In the genomic region with DNA sequence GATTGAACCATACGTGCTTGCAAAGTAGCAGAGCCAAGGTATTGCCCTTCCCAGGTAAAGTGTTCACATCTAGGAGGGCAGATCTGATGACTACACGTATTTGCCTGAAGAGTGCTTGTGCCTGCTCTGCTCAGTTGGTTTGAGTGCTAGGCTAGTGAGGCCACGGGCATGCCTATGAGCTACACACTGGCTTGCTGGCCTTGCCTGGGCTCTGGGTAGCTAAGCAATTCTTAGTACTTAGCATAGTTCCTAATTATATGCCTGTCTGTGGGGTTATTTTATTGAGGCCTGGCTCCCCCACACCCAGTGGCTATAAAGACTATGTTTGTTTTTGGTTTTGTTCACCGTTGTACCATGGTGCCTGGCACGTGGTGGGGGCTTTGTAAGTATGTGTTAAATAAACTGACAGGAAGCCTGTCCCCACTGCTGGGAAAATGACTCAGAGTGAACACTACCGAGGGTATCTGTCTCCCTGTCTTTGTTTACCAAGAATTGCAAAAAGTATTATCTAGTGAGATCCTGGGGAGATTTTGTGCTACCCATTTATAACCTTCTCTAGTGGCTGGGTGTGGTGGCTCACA, we compare ENCODE assay signal across 13 cellular contexts.
DNase-seq lines count a peak whose midpoint lies in the region; ATAC-seq and TF ChIP-seq lines count a peak whose summit lies in the region.
"Had no signal": no experiment of that assay in that cellular context is flagged by ENCODE, and none has a peak within 500 bp of the region (broad histone marks: within the 10 kb centered on the region; RNA-seq: fewer than 3 reads in every experiment).

No MANE protein-coding gene starts in this region.

- no peaks in the 10 kb centered on the region; a peak in 1 of 7 replicates for H3K36me3 Mint-ChIP-seq in H9 (ENCODE audit: insufficient read depth in 1 of 3, low read depth in 3 of 3)
- H3K36me3 Mint-ChIP-seq in central memory CD8-positive, alpha-beta T cell (ENCODE audit: insufficient read depth): peaks cover 2% of the 10 kb centered on the region
- H3K36me3 Mint-ChIP-seq in natural killer cell treated with Interleukin-12 subunit alpha and Interleukin-12 subunit beta and Interleukin-15 and Interleukin-18, amount 100 ng/mL, for 72 hours: no peaks in the 10 kb centered on the region
- H3K36me3 Mint-ChIP-seq: CD8-positive, alpha-beta T cell had no signal

- H2AFZ ChIP-seq in H9 (ENCODE audit: low read length): no peak overlapping the region

- no peak overlapping the region for H4K5ac ChIP-seq in H9 (ENCODE audit: insufficient read length, low read depth, low read length)

- H2BK5ac ChIP-seq in H9 (ENCODE audit: insufficient read length, low read length): no peak overlapping the region

- H4K8ac ChIP-seq in H9 (replicated peaks; ENCODE audit: insufficient read length, low read depth, low read length): no peak overlapping the region

- H4K20me1 ChIP-seq in H9 (ENCODE audit: control insufficient read depth, insufficient read depth, insufficient read length): no peaks in the 10 kb centered on the region

- H3K27me3 Mint-ChIP-seq in H9 (ENCODE audit: low read depth): peaks cover 55% of the 10 kb centered on the region
- no peaks in the 10 kb centered on the region for H3K27me3 Mint-ChIP-seq in central memory CD8-positive, alpha-beta T cell
- H3K27me3 Mint-ChIP-seq in natural killer cell treated with Interleukin-12 subunit alpha and Interleukin-12 subunit beta and Interleukin-15 and Interleukin-18, amount 100 ng/mL, for 72 hours: no peaks in the 10 kb centered on the region

- H3K23me2 ChIP-seq in H9 (ENCODE audit: insufficient read length, low read depth, low read length, poor library complexity, severe bottlenecking): no peaks in the 10 kb centered on the region

- no peak overlapping the region for H3T11ph ChIP-seq in H9 (ENCODE audit: low read length)

- H3K9me3 ChIP-seq in H9 (ENCODE audit: control insufficient read depth, low read depth, low read length): no peaks in the 10 kb centered on the region
- H3K9me3 ChIP-seq: BE2C had no signal

- no peaks in the 10 kb centered on the region for H3K27me3 ChIP-seq in H9 (ENCODE audit: insufficient read depth, low read length)
- H3K27me3 ChIP-seq: BE2C had no signal

- no peak overlapping the region for H2BK15ac ChIP-seq in H9 (ENCODE audit: low read depth, low read length)

- H3K79me1 ChIP-seq in H9 (ENCODE audit: insufficient read depth, low read depth, low read length, poor library complexity, severe bottlenecking): no peaks in the 10 kb centered on the region

- no peaks in the 10 kb centered on the region for H3K9me3 Mint-ChIP-seq in H9
- H3K9me3 Mint-ChIP-seq in central memory CD8-positive, alpha-beta T cell: no peaks in the 10 kb centered on the region
- H3K9me3 Mint-ChIP-seq in natural killer cell treated with Interleukin-12 subunit alpha and Interleukin-12 subunit beta and Interleukin-15 and Interleukin-18, amount 100 ng/mL, for 72 hours: peaks cover 2% of the 10 kb centered on the region
- H3K9me3 Mint-ChIP-seq: CD8-positive, alpha-beta T cell had no signal

- no peak overlapping the region for H3K18ac ChIP-seq in H9 (ENCODE audit: insufficient read length, low read depth, low read length)

- H2BK12ac ChIP-seq in H9 (ENCODE audit: insufficient read length, low read depth, low read length): no peak overlapping the region

- no peak overlapping the region for H2BK120ac ChIP-seq in H9 (ENCODE audit: low read depth, low read length, poor library complexity, severe bottlenecking)

- H3K56ac ChIP-seq in H9 (ENCODE audit: insufficient read length, low read depth, low read length): no peak overlapping the region

- no peak for ATAC-seq in central memory CD8-positive, alpha-beta T cell (replicated peaks; ENCODE audit: extremely low read depth, poor library complexity, severe bottlenecking)
- ATAC-seq in natural killer cell treated with Interleukin-12 subunit alpha and Interleukin-12 subunit beta and Interleukin-15 and Interleukin-18, amount 100 ng/mL, for 72 hours: peak; percentile 74 to 79
- ATAC-seq: CD8-positive, alpha-beta T cell had no signal

- WGBS in H9 (ENCODE audit: extremely low coverage, insufficient read length, low lambda C conversion rate): no CpG with 5 or more reads among the region's 6 CpGs

- no peak overlapping the region for H3K4ac ChIP-seq in H9 (ENCODE audit: low read depth, low read length)

- no peak overlapping the region for H3K4me3 Mint-ChIP-seq in H9
- no peak overlapping the region for H3K4me3 Mint-ChIP-seq in central memory CD8-positive, alpha-beta T cell
- H3K4me3 Mint-ChIP-seq in natural killer cell treated with Interleukin-12 subunit alpha and Interleukin-12 subunit beta and Interleukin-15 and Interleukin-18, amount 100 ng/mL, for 72 hours: peak overlapping the region; percentile 79
- H3K4me3 Mint-ChIP-seq: CD8-positive, alpha-beta T cell had no signal

- H3K4me2 ChIP-seq in H9 (ENCODE audit: insufficient read depth, insufficient read length, low read length): no peak overlapping the region

- H3K27ac Mint-ChIP-seq in H9: no peak overlapping the region
- peak overlapping the region; percentile 17 for H3K27ac Mint-ChIP-seq in central memory CD8-positive, alpha-beta T cell (ENCODE audit: low read depth)
- peak overlapping the region; percentile 97 to 98 for H3K27ac Mint-ChIP-seq in natural killer cell treated with Interleukin-12 subunit alpha and Interleukin-12 subunit beta and Interleukin-15 and Interleukin-18, amount 100 ng/mL, for 72 hours
- H3K27ac Mint-ChIP-seq: CD8-positive, alpha-beta T cell had no signal

- DNase-seq in H9 (peak; percentile 15), HT1080 (ENCODE audit: low read depth) (peak; percentile 49), kidney tubule cell (ENCODE audit: low spot score) (no peak), DMS 273 (lab: John Stamatoyannopoulos, UW; ENCODE audit: unreplicated experiment) (no peak)
- no peak for DNase-seq in central memory CD8-positive, alpha-beta T cell (ENCODE audit: low spot score in 2 of 2)
- peak; percentile 94 for DNase-seq in natural killer cell treated with Interleukin-12 subunit alpha and Interleukin-12 subunit beta and Interleukin-15 and Interleukin-18, amount 100 ng/mL, for 72 hours (ENCODE audit: low spot score)
- no peak for DNase-seq in stimulated activated CD4-positive, alpha-beta T cell treated with anti-CD3 and anti-CD28 coated beads, Interleukin-4, amount 100 ng/mL, for 24 hours
- DNase-seq: BE2C; CD8-positive, alpha-beta T cell; NCI-H1048; NCI-H1694 treated with DMSO at 0.1 percent for 48 hours; NCI-H446 had no signal

- H3K4me1 Mint-ChIP-seq in H9: no peaks in the 10 kb centered on the region
- peaks cover 24% of the 10 kb centered on the region for H3K4me1 Mint-ChIP-seq in central memory CD8-positive, alpha-beta T cell
- peaks cover 63 to 70% of the 10 kb centered on the region in 2 donors for H3K4me1 Mint-ChIP-seq in natural killer cell treated with Interleukin-12 subunit alpha and Interleukin-12 subunit beta and Interleukin-15 and Interleukin-18, amount 100 ng/mL, for 72 hours (ENCODE audit: low read depth in 2 of 2)

- TF ChIP-seq CTCF in H9 (conservative IDR thresholded peaks at IDR 0.05): no peak

- H3K79me2 ChIP-seq in H9 (ENCODE audit: insufficient read depth, low read length): no peaks in the 10 kb centered on the region

- H3K4me1 ChIP-seq in H9 (ENCODE audit: insufficient read depth, low read length): no peaks in the 10 kb centered on the region

- no peak overlapping the region for H3K14ac ChIP-seq in H9 (ENCODE audit: insufficient read depth, low read length)

- no peak overlapping the region for H3K27ac ChIP-seq in H9 (ENCODE audit: insufficient read length, low read depth, low read length)
- H3K27ac ChIP-seq: SK-N-MC had no signal

- no peak overlapping the region for H2AK5ac ChIP-seq in H9 (ENCODE audit: insufficient read length, low read length)

- no peak overlapping the region for H4K91ac ChIP-seq in H9 (ENCODE audit: insufficient read length, low read depth, low read length)

- no peak overlapping the region for H3K9ac ChIP-seq in H9 (ENCODE audit: extremely low read depth, insufficient read length, low read length)

- H3K23ac ChIP-seq in H9 (ENCODE audit: insufficient read length, low read depth, low read length): no peak overlapping the region

- no peak overlapping the region for H2BK20ac ChIP-seq in H9 (ENCODE audit: low read depth, low read length, poor library complexity, severe bottlenecking)

Comparison
In these comparisons a context has a peak if more than half of its experiments do, and no peak if none do; other contexts are left out.
1. DNase-seq: peak in H9 (single experiment), HT1080 (single experiment) and natural killer cell treated with Interleukin-12 subunit alpha and Interleukin-12 subunit beta and Interleukin-15 and Interleukin-18, amount 100 ng/mL, for 72 hours (single experiment); none in central memory CD8-positive, alpha-beta T cell (0 of 2), kidney tubule cell (single experiment), DMS 273 (single experiment) and stimulated activated CD4-positive, alpha-beta T cell treated with anti-CD3 and anti-CD28 coated beads, Interleukin-4, amount 100 ng/mL, for 24 hours (single experiment).
2. H3K27ac Mint-ChIP-seq: peak in central memory CD8-positive, alpha-beta T cell (single experiment) and natural killer cell treated with Interleukin-12 subunit alpha and Interleukin-12 subunit beta and Interleukin-15 and Interleukin-18, amount 100 ng/mL, for 72 hours (2 of 2); none in H9 (0 of 3).